13 cellular contexts compared by ENCODE assay signal in genomic region chr19:38697197-38697596, GRCh38. TPM values are rescaled to one million over a fixed set of nuclear protein-coding genes. Genes with fewer than 3 reads are reported as not detected.
DNase-seq lines count a peak whose midpoint lies in the region; ATAC-seq, FAIRE-seq and TF ChIP-seq lines count a peak whose summit lies in the region.
"Had no signal": no experiment of that assay in that cellular context is flagged by ENCODE, and none has a peak within 500 bp of the region (broad histone marks: within the 10 kb centered on the region; RNA-seq: fewer than 3 reads in every experiment).

No MANE protein-coding gene starts in this region.

- FAIRE-seq in A549 (lab: Jason Lieb, UNC), result peak; percentile 46

- 98% methylated on average over 6 of the region's 6 CpGs for WGBS in A549 (ENCODE audit: missing lambda C conversion rate)

- BruUV-seq in Panc1 (replicated peaks; lab: Mats Ljungman, UMichigan), result no TSS peak

- H3K4me3 ChIP-seq in A549 (no peak overlapping the region), Panc1 (ENCODE audit: low read depth in 2 of 2, low read length in 2 of 2) (no peak overlapping the region), epithelial cell of esophagus (ENCODE audit: low read length) (no peak overlapping the region), osteoblast (ENCODE audit: insufficient read depth, low read length) (no peak overlapping the region), MM.1S (ENCODE audit: low read length) (no peak overlapping the region)
- H3K4me3 ChIP-seq in effector memory CD4-positive, alpha-beta T cell (ENCODE audit: insufficient read depth, low read depth, low read length, poor library complexity, severe bottlenecking), result no peak overlapping the region

- no peak for DNase-seq in A549 (ENCODE audit: low read depth in 1 of 2, low spot score in 1 of 2)
- DNase-seq in Panc1 (ENCODE audit: low read depth, low spot score), result no peak
- DNase-seq in epithelial cell of esophagus (ENCODE audit: low read depth), result peak; percentile 69
- peak; percentile 61 for DNase-seq in osteoblast (ENCODE audit: insufficient read length, low spot score, missing footprints)
- DNase-seq in effector memory CD4-positive, alpha-beta T cell, result no peak
- no peak for DNase-seq in OCI-M2 (lab: John Stamatoyannopoulos, UW; ENCODE audit: unreplicated experiment)
- no peak for DNase-seq in MM.1S
- DNase-seq: activated naive CD8-positive, alpha-beta T cell treated with anti-CD3 and anti-CD28 coated beads for 36 hours; hippocampal formation; midbrain had no signal

- intact Hi-C loops in Panc1 (cut with micrococcal nuclease; ENCODE audit: unreplicated experiment), result no loop called here

- CTCF ChIA-PET in A549 (lab: Yijun Ruan, JAX), result interaction anchor here (1.2 to 33.1 kb wide), 3 partner anchors 19 to 61 kb away, joined by 3 to 764 read pairs (median 3); no protein-coding TSS in a partner anchor
- CTCF ChIA-PET in Panc1 (lab: Charles Lee), result no interaction called here

- no peaks in the 10 kb centered on the region for H3K9me2 ChIP-seq in MM.1S (replicated peaks; ENCODE audit: insufficient read depth, low read length)

- H3K4me1 ChIP-seq in A549, result peaks cover 98% of the 10 kb centered on the region
- peaks cover 100% of the 10 kb centered on the region for H3K4me1 ChIP-seq in Panc1 (ENCODE audit: control insufficient read depth, insufficient read depth, low read length)
- peaks cover 27% of the 10 kb centered on the region for H3K4me1 ChIP-seq in osteoblast (ENCODE audit: insufficient read depth, low read length)
- H3K4me1 ChIP-seq in effector memory CD4-positive, alpha-beta T cell (ENCODE audit: control insufficient read depth, insufficient read depth, low read length, poor library complexity, severe bottlenecking), result peaks cover 40% of the 10 kb centered on the region
- H3K4me1 ChIP-seq in MM.1S (ENCODE audit: low read length), result peaks cover 25% of the 10 kb centered on the region

- no peak for TF ChIP-seq CTCF in A549 (IDR thresholded peaks at IDR 0.05)
- no peak for TF ChIP-seq CTCF in Panc1 (IDR thresholded peaks at IDR 0.05)
- no peak for TF ChIP-seq CTCF in epithelial cell of esophagus (IDR thresholded peaks at IDR 0.05; ENCODE audit: insufficient read depth, low read depth, low read length, missing control alignments)
- TF ChIP-seq CTCF in osteoblast (IDR thresholded peaks at IDR 0.05; ENCODE audit: extremely low read depth, low read depth, low read length), result no peak
- TF ChIP-seq CTCF in MM.1S (IDR thresholded peaks at IDR 0.05; ENCODE audit: low read length), result no peak

- no peak for ATAC-seq in A549
- ATAC-seq in Panc1, result no peak
- no peak for ATAC-seq in GM19351 (IDR thresholded peaks at IDR 0.05; ENCODE audit: unreplicated experiment)

- H4K20me1 ChIP-seq in osteoblast (ENCODE audit: insufficient read depth, low read length), result peaks cover 71% of the 10 kb centered on the region
- no peaks in the 10 kb centered on the region for H4K20me1 ChIP-seq in MM.1S (ENCODE audit: insufficient read depth, low read length)

- H3K27ac ChIP-seq in A549 (peak overlapping the region; percentile 38 to 93; a peak in 5 of 6 replicates), Panc1 (ENCODE audit: low read length) (peak overlapping the region; percentile 98), osteoblast (ENCODE audit: low read depth, low read length) (no peak overlapping the region), MM.1S (ENCODE audit: low read length) (no peak overlapping the region)
- no peak overlapping the region for H3K27ac ChIP-seq in effector memory CD4-positive, alpha-beta T cell (ENCODE audit: insufficient read depth, low read length, poor library complexity, severe bottlenecking)
- H3K27ac ChIP-seq: KMS-11 had no signal

- H3K36me3 ChIP-seq in Panc1 (ENCODE audit: control insufficient read depth, insufficient read depth, low read length) (peaks cover 36% of the 10 kb centered on the region), osteoblast (ENCODE audit: insufficient read depth, low read length) (peaks cover 76% of the 10 kb centered on the region), MM.1S (replicated peaks; ENCODE audit: insufficient read depth, low read length) (no peaks in the 10 kb centered on the region; the same call in 1 of the 2 replicates)
- H3K36me3 ChIP-seq in effector memory CD4-positive, alpha-beta T cell (ENCODE audit: control insufficient read depth, insufficient read depth, low read length), result peaks cover 20% of the 10 kb centered on the region

- H3K9me3 ChIP-seq in A549 (no peaks in the 10 kb centered on the region), Panc1 (ENCODE audit: control insufficient read depth, insufficient read depth, low read depth, low read length) (no peaks in the 10 kb centered on the region), osteoblast (ENCODE audit: low read depth, low read length) (no peaks in the 10 kb centered on the region), MM.1S (replicated peaks; ENCODE audit: insufficient read depth, low read length) (no peaks in the 10 kb centered on the region)
- H3K9me3 ChIP-seq in effector memory CD4-positive, alpha-beta T cell (ENCODE audit: control insufficient read depth, low read length), result no peaks in the 10 kb centered on the region

- H2AFZ ChIP-seq in osteoblast (ENCODE audit: low read length) (no peak overlapping the region), MM.1S (ENCODE audit: low read length) (no peak overlapping the region)

- H3K9ac ChIP-seq in MM.1S (ENCODE audit: low read length), result no peak overlapping the region
- H3K9ac ChIP-seq: KMS-11 had no signal

- in situ Hi-C loops in Panc1 (cut with HindIII; ENCODE audit: low pct_unique_long_range_greater_than_20kb, low sequenced_read_pairs), result no loop called here

- POLR2A ChIA-PET in A549 (lab: Yijun Ruan, JAX), result no interaction called here
- POLR2A ChIA-PET in Panc1 (lab: Charles Lee), result interaction anchor here (0.6 to 0.7 kb wide), 2 partner anchors 36 to 252 kb away, joined by 5 to 12 read pairs; no protein-coding TSS in a partner anchor

- H3K27me3 ChIP-seq in Panc1 (ENCODE audit: control insufficient read depth, insufficient read depth, low read length) (no peaks in the 10 kb centered on the region), osteoblast (ENCODE audit: insufficient read depth, low read length) (no peaks in the 10 kb centered on the region), MM.1S (replicated peaks; ENCODE audit: insufficient read depth, low read length) (no peaks in the 10 kb centered on the region)
- H3K27me3 ChIP-seq in effector memory CD4-positive, alpha-beta T cell (replicated peaks; ENCODE audit: control insufficient read depth, insufficient read depth, low read length, poor library complexity, severe bottlenecking), result no peaks in the 10 kb centered on the region

- TF ChIP-seq RAD21 in A549 (conservative IDR thresholded peaks at IDR 0.05 in 1 of 2, IDR thresholded peaks at IDR 0.05 in 1 of 2), result no peak

- peaks cover 100% of the 10 kb centered on the region for H3K79me2 ChIP-seq in osteoblast (ENCODE audit: insufficient read depth, low read length)
- peaks cover 82% of the 10 kb centered on the region for H3K79me2 ChIP-seq in MM.1S (ENCODE audit: low read length)

- no peak for TF ChIP-seq POLR2A in A549 (IDR thresholded peaks at IDR 0.05; ENCODE audit: low read length)

- peak overlapping the region; percentile 3; the same call in 1 of the 3 replicates for H3K4me2 ChIP-seq in A549
- no peak overlapping the region for H3K4me2 ChIP-seq in osteoblast (ENCODE audit: insufficient read depth, low read length)
- no peak overlapping the region for H3K4me2 ChIP-seq in MM.1S (ENCODE audit: low read depth, low read length)
- H3K4me2 ChIP-seq: KMS-11 had no signal

- TF ChIP-seq EP300 in A549 (IDR thresholded peaks at IDR 0.05), result no peak

- no peaks in the 10 kb centered on the region for H3F3A ChIP-seq in MM.1S (ENCODE audit: insufficient read depth, low read length)

TF ChIP-seq in A549, 52 proteins besides CTCF, POLR2A, EP300 and RAD21:
- TF ChIP-seq MAFK (IDR thresholded peaks at IDR 0.05; ENCODE audit: partially characterized antibody) (no peak), TP53 (CRISPR knock-in tag; IDR thresholded peaks at IDR 0.05) (no peak), ELK1 (IDR thresholded peaks at IDR 0.05; ENCODE audit: low read depth, low read length) (no peak), RFX5 (IDR thresholded peaks at IDR 0.05) (no peak), ESRRA (IDR thresholded peaks at IDR 0.05; ENCODE audit: borderline replicate concordance, low read length) (no peak)

RNA-seq across cellular contexts. Expression of gene CAPN12, which starts 47.1 kb away (rescaled TPM):
- 10.0 and 12.3 TPM in 2 replicates for polyA plus RNA-seq in A549 (2011; rRNA removed)
- 10.0 and 10.2 TPM in 2 replicates for polyA plus RNA-seq in A549 (2012; cell fraction: cytosol; rRNA removed)
- 33.2 and 34.8 TPM in 2 replicates for polyA plus RNA-seq in A549 (2012; cell fraction: nucleus; rRNA removed)
- polyA plus RNA-seq in A549 (2017; fragmentation: RNase III; extraction: RNeasy Plus Mini Kit Qiagen cat#74134 plus additional on column Dnase treatment), result 8.6 to 11.7 TPM (median 11.0 TPM) in 3 replicates
- polyA minus RNA-seq in A549 (2011; rRNA and poly(A)+ RNA removed), result 3.2 and 7.1 TPM in 2 replicates
- 58.5 TPM for total RNA-seq in Panc1 (2021; ENCODE audit: unreplicated experiment)
- 81.4 TPM for polyA plus RNA-seq in Panc1 (2012; ENCODE audit: insufficient read length)
- not detected in 2 replicates for total RNA-seq in osteoblast
- total RNA-seq: dermis microvascular lymphatic vessel endothelial cell had no signal

RNA-seq across cellular contexts. Expression of gene ACTN4, which starts 49.7 kb away (rescaled TPM):
- polyA plus RNA-seq in A549 (2011; rRNA removed) (605 and 614 TPM in 2 replicates), A549 (2017; fragmentation: RNase III; extraction: RNeasy Plus Mini Kit Qiagen cat#74134 plus additional on column Dnase treatment) (967 to 1,087 TPM (median 1,011 TPM) in 3 replicates)
- 1,005 and 1,074 TPM in 2 replicates for polyA plus RNA-seq in A549 (2012; cell fraction: cytosol; rRNA removed)
- 3,482 and 4,263 TPM in 2 replicates for polyA plus RNA-seq in A549 (2012; cell fraction: nucleus; rRNA removed)
- polyA minus RNA-seq in A549 (2011; rRNA and poly(A)+ RNA removed), result 488 and 611 TPM in 2 replicates
- total RNA-seq in Panc1 (2021; ENCODE audit: unreplicated experiment) (3,297 TPM), osteoblast (204 and 229 TPM in 2 replicates)
- 5,405 TPM for polyA plus RNA-seq in Panc1 (2012; ENCODE audit: insufficient read length)

Comparison
In these comparisons a context has a peak if more than half of its experiments do, and no peak if none do; other contexts are left out.
1. DNase-seq: peak in epithelial cell of esophagus (single experiment) and osteoblast (single experiment); none in A549 (0 of 2), Panc1 (single experiment), effector memory CD4-positive, alpha-beta T cell (0 of 3), OCI-M2 (single experiment) and MM.1S (single experiment).
2. H3K27ac ChIP-seq: peak in A549 (2 of 2) and Panc1 (single experiment); none in osteoblast (single experiment), effector memory CD4-positive, alpha-beta T cell (single experiment) and MM.1S (single experiment).
3. RNA of gene CAPN12, which starts 47.1 kb away (total RNA-seq): 58.5 TPM in Panc1 (single experiment); not detected in osteoblast; every median in the first group is over 10 times any median in the second.
4. RNA of gene ACTN4, which starts 49.7 kb away (total RNA-seq): 3,297 TPM in Panc1 (single experiment); 204 to 229 TPM in osteoblast; every median in the first group is over 10 times any median in the second.